ENCODE assay signal across 8 cellular contexts in genomic region chr9:125241000-125241862, GRCh38. TPM values are rescaled to one million over a fixed set of nuclear protein-coding genes. Genes with fewer than 3 reads are reported as not detected.
DNase-seq lines count a peak whose midpoint lies in the region; ATAC-seq and TF ChIP-seq lines count a peak whose summit lies in the region.

Gene HSPA5, minus strand, starts transcription at chr9:125241343. Its CDS starts 217 bp downstream, at chr9:125241126.

- peaks cover 49% of the 10 kb centered on the region for H3K79me2 ChIP-seq in fibroblast of lung (ENCODE audit: control insufficient read depth, insufficient read depth, low read length)

- CTCF ChIA-PET in RWPE1 (lab: Yijun Ruan, JAX): interaction anchor here (0.6 kb wide), 1 partner anchor 488 kb away, joined by 3 read pairs; no protein-coding TSS in a partner anchor
- CTCF ChIA-PET in naive thymus-derived CD4-positive, alpha-beta T cell (lab: Charles Lee): interaction anchor here (0.9 to 1.6 kb wide), 4 partner anchors 9 to 53 kb away, joined by 3 to 4 read pairs (median 3); partner anchors contain the start of gene GAPVD1

- DNase-seq in EL (peak; percentile 100), GOT3 (lab: John Stamatoyannopoulos, UW) (peak; percentile 86), LNCaP clone FGC (ENCODE audit: low read depth) (peak; percentile 98), RWPE1 (ENCODE audit: low spot score) (peak; percentile 100), fibroblast of lung (ENCODE audit: low read depth in 2 of 2) (peak; percentile 99 to 100)
- DNase-seq in naive thymus-derived CD4-positive, alpha-beta T cell: peak; percentile 94 to 100 (median 99)
- DNase-seq in stimulated activated naive B cell treated with anti-CD40 and anti-IgM and Interleukin-4, amounts not matched to agents 10 μg/mL and 1 μg/mL and 100 μg/mL, for 72 hours: peak; percentile 99

- peak within 1 kb of the TSS; percentile 99 for H3K9ac ChIP-seq in fibroblast of lung (ENCODE audit: insufficient read depth, low read length)

- no peaks in the 10 kb centered on the region for H3K9me3 Mint-ChIP-seq in activated T-helper 17 cell treated with anti-CD3 and anti-CD28 coated beads, Interleukin-2, amount 50 U/mL, for 72 hours
- H3K9me3 Mint-ChIP-seq in naive thymus-derived CD4-positive, alpha-beta T cell: peaks cover 0 to 7% (median 0%) of the 10 kb centered on the region in 11 donors
- H3K9me3 Mint-ChIP-seq in stimulated activated naive B cell treated with anti-CD40 and anti-IgM and Interleukin-4, amounts not matched to agents 10 μg/mL and 1 μg/mL and 100 μg/mL, for 72 hours: no peaks in the 10 kb centered on the region

- no peaks in the 10 kb centered on the region for H3K9me3 ChIP-seq in fibroblast of lung (ENCODE audit: control insufficient read depth, insufficient read depth, low read depth, low read length)
- H3K9me3 ChIP-seq in naive thymus-derived CD4-positive, alpha-beta T cell (ENCODE audit: control insufficient read depth in 2 of 3, low read length in 3 of 3): no peaks in the 10 kb centered on the region

- intact Hi-C loops in naive thymus-derived CD4-positive, alpha-beta T cell (cut with micrococcal nuclease): loop anchor here (1.0 to 5.0 kb wide), 17 partner anchors 20 to 506 kb away; partner anchors contain the start of genes GAPVD1 (in 2 of the 2), GOLGA1 (in 2 of the 2), NR6A1 (in 2 of the 2) and RABEPK (in 2 of the 2)

- H3K4me3 ChIP-seq in LNCaP clone FGC (ENCODE audit: low read depth, low read length) (peak within 1 kb of the TSS; percentile 93), fibroblast of lung (replicated peaks in 1 of 4; ENCODE audit: control extremely low read depth in 1 of 4, insufficient read depth in 1 of 4, low read depth in 3 of 4, low read length in 4 of 4) (peak within 1 kb of the TSS; percentile 95 to 99 (median 98))
- peak within 1 kb of the TSS; percentile 85 for H3K4me3 ChIP-seq in naive thymus-derived CD4-positive, alpha-beta T cell (ENCODE audit: low read length)

- peak within 1 kb of the TSS; percentile 15 for H2AFZ ChIP-seq in fibroblast of lung (ENCODE audit: low read length)

- H3K36me3 ChIP-seq in fibroblast of lung (ENCODE audit: control insufficient read depth, insufficient read depth, low read length): peaks cover 22% of the 10 kb centered on the region
- H3K36me3 ChIP-seq in naive thymus-derived CD4-positive, alpha-beta T cell (ENCODE audit: control insufficient read depth in 2 of 3, insufficient read depth in 3 of 3, low read length in 3 of 3): peaks cover 24 to 39% (median 27%) of the 10 kb centered on the region in 3 experiments

- peaks cover 14% of the 10 kb centered on the region for H4K20me1 ChIP-seq in fibroblast of lung (ENCODE audit: control insufficient read depth, extremely low read depth, insufficient read depth, low read length)

- H3K4me1 ChIP-seq in fibroblast of lung (ENCODE audit: control insufficient read depth, extremely low read depth, insufficient read depth, low read length): peaks cover 5% of the 10 kb centered on the region
- H3K4me1 ChIP-seq in naive thymus-derived CD4-positive, alpha-beta T cell (ENCODE audit: control insufficient read depth in 2 of 2, insufficient read depth in 2 of 2, low read length in 2 of 2): peaks cover 39 to 48% of the 10 kb centered on the region in 2 donors

- H3K27ac ChIP-seq in RWPE1 (peak within 1 kb of the TSS; percentile 91), fibroblast of lung (ENCODE audit: insufficient read depth, low read length) (peak within 1 kb of the TSS; percentile 98)
- H3K27ac ChIP-seq in naive thymus-derived CD4-positive, alpha-beta T cell (ENCODE audit: low read depth, low read length): peak within 1 kb of the TSS; percentile 97

- peak within 1 kb of the TSS; percentile 96 for H3K4me2 ChIP-seq in fibroblast of lung (ENCODE audit: extremely low read depth, insufficient read depth, low read length)

- peak; percentile 39 for TF ChIP-seq CTCF in LNCaP clone FGC (IDR thresholded peaks at IDR 0.05; ENCODE audit: control insufficient read depth, extremely low read depth, insufficient read depth)
- no peak; the same call in 1 of the 2 replicates for TF ChIP-seq CTCF in RWPE1 (conservative IDR thresholded peaks at IDR 0.05; ENCODE audit: low read depth)
- peak in 1 of 2 donors; percentile 6 for TF ChIP-seq CTCF in fibroblast of lung (conservative IDR thresholded peaks at IDR 0.05 in 1 of 2, IDR thresholded peaks at IDR 0.05 in 1 of 2; ENCODE audit: low read depth in 1 of 2, low read length in 2 of 2)

- no peaks in the 10 kb centered on the region for H3K27me3 Mint-ChIP-seq in activated T-helper 17 cell treated with anti-CD3 and anti-CD28 coated beads, Interleukin-2, amount 50 U/mL, for 72 hours
- peaks cover 0 to 5% (median 0%) of the 10 kb centered on the region in 5 donors for H3K27me3 Mint-ChIP-seq in naive thymus-derived CD4-positive, alpha-beta T cell
- H3K27me3 Mint-ChIP-seq in stimulated activated naive B cell treated with anti-CD40 and anti-IgM and Interleukin-4, amounts not matched to agents 10 μg/mL and 1 μg/mL and 100 μg/mL, for 72 hours: no peaks in the 10 kb centered on the region

- peak within 1 kb of the TSS; percentile 99 for H3K4me3 Mint-ChIP-seq in activated T-helper 17 cell treated with anti-CD3 and anti-CD28 coated beads, Interleukin-2, amount 50 U/mL, for 72 hours
- peak within 1 kb of the TSS; percentile 94 to 99 (median 98) for H3K4me3 Mint-ChIP-seq in naive thymus-derived CD4-positive, alpha-beta T cell
- peak within 1 kb of the TSS; percentile 90 to 97 for H3K4me3 Mint-ChIP-seq in stimulated activated naive B cell treated with anti-CD40 and anti-IgM and Interleukin-4, amounts not matched to agents 10 μg/mL and 1 μg/mL and 100 μg/mL, for 72 hours

- peak within 1 kb of the TSS; percentile 99 for H3K27ac Mint-ChIP-seq in activated T-helper 17 cell treated with anti-CD3 and anti-CD28 coated beads, Interleukin-2, amount 50 U/mL, for 72 hours
- peak within 1 kb of the TSS; percentile 96 to 100 (median 99) for H3K27ac Mint-ChIP-seq in naive thymus-derived CD4-positive, alpha-beta T cell
- peak within 1 kb of the TSS; percentile 97 for H3K27ac Mint-ChIP-seq in stimulated activated naive B cell treated with anti-CD40 and anti-IgM and Interleukin-4, amounts not matched to agents 10 μg/mL and 1 μg/mL and 100 μg/mL, for 72 hours

- H3K36me3 Mint-ChIP-seq in activated T-helper 17 cell treated with anti-CD3 and anti-CD28 coated beads, Interleukin-2, amount 50 U/mL, for 72 hours (ENCODE audit: low read depth): peaks cover 59% of the 10 kb centered on the region
- H3K36me3 Mint-ChIP-seq in naive thymus-derived CD4-positive, alpha-beta T cell: peaks cover 8 to 50% (median 28%) of the 10 kb centered on the region in 5 donors
- H3K36me3 Mint-ChIP-seq in stimulated activated naive B cell treated with anti-CD40 and anti-IgM and Interleukin-4, amounts not matched to agents 10 μg/mL and 1 μg/mL and 100 μg/mL, for 72 hours: peaks cover 33 to 35% of the 10 kb centered on the region in 2 donors

- peak; percentile 95 for ATAC-seq in activated T-helper 17 cell treated with anti-CD3 and anti-CD28 coated beads, Interleukin-2, amount 50 U/mL, for 72 hours (replicated peaks)
- peak; percentile 94 for ATAC-seq in naive thymus-derived CD4-positive, alpha-beta T cell
- ATAC-seq in stimulated activated naive B cell treated with anti-CD40 and anti-IgM and Interleukin-4, amounts not matched to agents 10 μg/mL and 1 μg/mL and 100 μg/mL, for 72 hours (replicated peaks): peak; percentile 93 to 94

- H3K4me1 Mint-ChIP-seq in activated T-helper 17 cell treated with anti-CD3 and anti-CD28 coated beads, Interleukin-2, amount 50 U/mL, for 72 hours: peaks cover 20% of the 10 kb centered on the region
- peaks cover 27 to 49% (median 45%) of the 10 kb centered on the region in 7 donors for H3K4me1 Mint-ChIP-seq in naive thymus-derived CD4-positive, alpha-beta T cell
- H3K4me1 Mint-ChIP-seq in stimulated activated naive B cell treated with anti-CD40 and anti-IgM and Interleukin-4, amounts not matched to agents 10 μg/mL and 1 μg/mL and 100 μg/mL, for 72 hours: peaks cover 20 to 44% of the 10 kb centered on the region in 2 donors

- H3K27me3 ChIP-seq in fibroblast of lung (ENCODE audit: control insufficient read depth, insufficient read depth, low read length): no peaks in the 10 kb centered on the region
- no peaks in the 10 kb centered on the region for H3K27me3 ChIP-seq in naive thymus-derived CD4-positive, alpha-beta T cell (ENCODE audit: control insufficient read depth in 2 of 2, insufficient read depth in 2 of 2, low read length in 2 of 2)

- POLR2A ChIA-PET in RWPE1 (lab: Yijun Ruan, JAX; ENCODE audit: low non-redundant PET): interaction anchor here (0.6 to 1.6 kb wide), 9 partner anchors 10 to 137 kb away, joined by 3 to 11 read pairs (median 4); partner anchors contain the start of gene GAPVD1
- POLR2A ChIA-PET in naive thymus-derived CD4-positive, alpha-beta T cell (lab: Charles Lee): interaction anchor here (0.6 to 6.0 kb wide), 30 partner anchors 9 to 582 kb away, joined by 3 to 192 read pairs (median 4); partner anchors contain the start of genes ARPC5L, GAPVD1, RABEPK and SCAI

RNA-seq across cellular contexts. Expression of gene HSPA5, which starts in this region (rescaled TPM):
- total RNA-seq in activated T-helper 17 cell treated with anti-CD3 and anti-CD28 coated beads, Interleukin-2, amount 50 U/mL, for 72 hours: 100 to 1,000 TPM; 107 to 172 TPM
- total RNA-seq in fibroblast of lung: 193 and 339 TPM in 2 replicates
- 482 and 558 TPM in 2 replicates for polyA plus RNA-seq in fibroblast of lung
- polyA plus RNA-seq in fibroblast of lung (2012): 449 and 587 TPM in 2 replicates
- polyA minus RNA-seq in fibroblast of lung (ENCODE audit: low replicate concordance): 122 and 124 TPM in 2 replicates
- total RNA-seq in naive thymus-derived CD4-positive, alpha-beta T cell: 100 to 1,000 TPM; 127 to 248 (median 155) TPM
- polyA plus RNA-seq in naive thymus-derived CD4-positive, alpha-beta T cell: 100 to 1,000 TPM; 136 to 207 TPM

Comparison
In these comparisons a context has a peak if more than half of its experiments do, and no peak if none do; other contexts are left out.
1. Peak in every context shown above with its lines: DNase-seq, ATAC-seq, H3K4me3 ChIP-seq and H3K27ac ChIP-seq.